1 cellular context compared by ENCODE assay signal in genomic region chr21:17050156-17050555, GRCh38.
TF ChIP-seq lines count a peak whose summit lies in the region.

No MANE protein-coding gene starts in this region.

TF ChIP-seq in H1, 55 proteins besides CTCF, POLR2A, EP300 and RAD21:
- TF ChIP-seq ATF3 (IDR thresholded peaks at IDR 0.05; ENCODE audit: insufficient read depth, low read depth, low read length), result no peak
- peak; percentile 32 for TF ChIP-seq CHD7 (IDR thresholded peaks at IDR 0.05; ENCODE audit: insufficient replicate concordance, low read length)
- peak; percentile 77 for TF ChIP-seq TEAD4 (IDR thresholded peaks at IDR 0.05; ENCODE audit: low read depth, low read length)
- no peak for TF ChIP-seq TAF7 (optimal IDR thresholded peaks at IDR 0.05; ENCODE audit: borderline replicate concordance, low read depth, low read length)
- no peak for TF ChIP-seq GTF2F1 (IDR thresholded peaks at IDR 0.05; ENCODE audit: borderline replicate concordance, low read depth, low read length)
- peak; percentile 82 for TF ChIP-seq POU5F1 (IDR thresholded peaks at IDR 0.05; ENCODE audit: low read depth, low read length)
- TF ChIP-seq NANOG (IDR thresholded peaks at IDR 0.05; ENCODE audit: insufficient read depth, low read depth, low read length, poor library complexity, severe bottlenecking), result no peak
